In the genomic region with DNA sequence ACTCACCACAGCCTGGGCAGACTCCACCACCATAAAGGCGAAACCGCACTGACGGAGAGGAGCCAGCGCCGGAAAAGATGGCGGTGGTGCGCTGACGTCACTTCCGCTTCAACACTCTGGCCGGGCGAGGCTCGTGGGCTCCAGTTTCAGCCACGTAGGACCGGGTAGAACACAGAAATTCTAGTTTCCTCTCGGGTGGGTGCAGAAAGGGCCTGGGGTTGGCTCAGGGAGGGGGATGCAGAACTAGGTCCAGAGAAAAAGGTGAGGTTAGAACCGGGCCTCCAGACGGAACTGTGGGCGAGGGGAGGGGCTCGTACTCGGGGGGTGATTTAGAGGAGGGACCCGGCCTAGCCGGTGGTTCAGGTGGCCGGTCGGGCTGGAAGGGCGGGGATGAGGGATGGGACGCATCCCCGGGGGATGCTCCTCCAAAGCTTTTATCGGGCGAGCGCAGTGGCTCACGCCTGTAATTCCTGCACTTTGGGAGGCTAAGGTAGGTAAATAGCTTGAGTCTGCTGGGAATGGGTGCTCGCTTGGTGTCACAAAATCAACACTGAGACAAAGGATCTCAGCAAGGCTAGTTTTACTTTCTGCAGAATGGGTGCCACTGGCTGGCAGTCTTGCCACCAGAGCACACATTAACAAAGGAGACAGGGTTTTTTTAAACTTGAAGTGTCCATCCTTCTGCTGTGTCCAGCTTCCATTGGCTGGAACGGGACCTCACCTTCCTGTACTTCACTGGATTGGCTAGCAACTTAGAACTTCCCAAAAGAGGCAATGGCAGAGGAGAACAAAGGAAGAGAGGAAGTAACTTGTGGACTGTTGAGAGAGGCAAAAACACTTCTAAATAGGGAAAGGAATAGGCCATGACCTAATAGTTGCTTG, we compare ENCODE assay signal across 8 cellular contexts. TPM values are rescaled to one million over a fixed set of nuclear protein-coding genes. Genes with fewer than 3 reads are reported as not detected.
DNase-seq lines count a peak whose midpoint lies in the region; ATAC-seq lines count a peak whose summit lies in the region.

TSS of gene ZNF561 (minus strand) at position 77 of the 882 bp plus-strand sequence. CDS start 1,776 bp downstream, outside the sequence.

- H3K4me1 Mint-ChIP-seq in effector memory CD8-positive, alpha-beta T cell (ENCODE audit: low read depth in 2 of 2) = peaks cover 20 to 22% of the 10 kb centered on the region in 2 donors
- H3K4me1 Mint-ChIP-seq in memory B cell = peaks cover 11% of the 10 kb centered on the region

- peaks cover 0 to 2% of the 10 kb centered on the region in 2 donors for H3K9me3 Mint-ChIP-seq in effector memory CD8-positive, alpha-beta T cell
- peaks cover 2% of the 10 kb centered on the region for H3K9me3 Mint-ChIP-seq in memory B cell

- H3K27ac ChIP-seq in BLaER1 = peak within 1 kb of the TSS; percentile 96

- peak within 1 kb of the TSS; percentile 93 for H3K9ac ChIP-seq in BLaER1

- POLR2A ChIA-PET in activated CD8-positive, alpha-beta memory T cell treated with anti-CD3 and anti-CD28 coated beads for 36 hours (lab: Charles Lee) = interaction anchor here (0.5 to 0.6 kb wide), 2 partner anchors 293 to 1353 kb away, joined by 4 to 7 read pairs; no protein-coding TSS in a partner anchor

- ATAC-seq in GM19438 (IDR thresholded peaks at IDR 0.05; ENCODE audit: low read depth, unreplicated experiment) = peak; percentile 68
- ATAC-seq in effector memory CD8-positive, alpha-beta T cell (replicated peaks) = peak; percentile 92
- peak; percentile 91 for ATAC-seq in memory B cell (ENCODE audit: low read depth)

- H3K4me1 ChIP-seq in BLaER1 = peaks cover 24% of the 10 kb centered on the region

- peaks cover 31% of the 10 kb centered on the region for H3K36me3 ChIP-seq in BLaER1

- no peaks in the 10 kb centered on the region for H4K20me1 ChIP-seq in BLaER1

- no peaks in the 10 kb centered on the region for H3K9me3 ChIP-seq in BLaER1

- peak within 1 kb of the TSS; percentile 71 for H3K4me2 ChIP-seq in BLaER1

- H3K4me3 ChIP-seq in BLaER1 = peak within 1 kb of the TSS; percentile 86

- no peaks in the 10 kb centered on the region for H3K27me3 Mint-ChIP-seq in effector memory CD8-positive, alpha-beta T cell
- H3K27me3 Mint-ChIP-seq in memory B cell = no peaks in the 10 kb centered on the region

- peak within 1 kb of the TSS; percentile 100 for H3K27ac Mint-ChIP-seq in effector memory CD8-positive, alpha-beta T cell
- peak within 1 kb of the TSS; percentile 99 for H3K27ac Mint-ChIP-seq in memory B cell

- H3K36me3 Mint-ChIP-seq in effector memory CD8-positive, alpha-beta T cell (ENCODE audit: insufficient read depth) = peaks cover 46% of the 10 kb centered on the region
- H3K36me3 Mint-ChIP-seq in memory B cell = peaks cover 17% of the 10 kb centered on the region

- DNase-seq in HS-5 (ENCODE audit: low read depth) (peak; percentile 52), NOMO-1 (lab: John Stamatoyannopoulos, UW; ENCODE audit: unreplicated experiment in 2 of 2) (peak; percentile 87), memory B cell (ENCODE audit: low spot score in 2 of 2) (peak; percentile 85 to 86)
- peak; percentile 84 to 87 (median 85) for DNase-seq in effector memory CD8-positive, alpha-beta T cell
- DNase-seq in stimulated activated CD8-positive, alpha-beta memory T cell treated with anti-CD3 and anti-CD28 coated beads, Interleukin-12 subunit alpha, Interleukin-12 subunit beta, amount 100 ng/mL, for 1 hour (ENCODE audit: low read depth) = peak; percentile 82

- CTCF ChIA-PET in activated CD8-positive, alpha-beta memory T cell treated with anti-CD3 and anti-CD28 coated beads for 36 hours (lab: Charles Lee) = interaction anchor here (0.8 to 0.9 kb wide), 2 partner anchors 37 to 178 kb away, joined by 3 to 5 read pairs; partner anchors contain the start of gene ZNF121

- no peaks in the 10 kb centered on the region for H3K27me3 ChIP-seq in BLaER1

- H3K4me3 Mint-ChIP-seq in effector memory CD8-positive, alpha-beta T cell = peak within 1 kb of the TSS; percentile 96 to 99
- peak within 1 kb of the TSS; percentile 100 for H3K4me3 Mint-ChIP-seq in memory B cell

RNA-seq across cellular contexts. Expression of gene ZNF561, which starts in this region (rescaled TPM):
- total RNA-seq in activated CD8-positive, alpha-beta memory T cell treated with anti-CD3 and anti-CD28 coated beads for 36 hours = 10 to 100 TPM; 33.6 to 33.8 TPM

Comparison
In these comparisons a context has a peak if more than half of its experiments do, and no peak if none do; other contexts are left out.
1. Peak in every context shown above with its lines: DNase-seq, ATAC-seq, H3K4me3 ChIP-seq and H3K27ac ChIP-seq.